Comparison of ENCODE assay signal across 23 cellular contexts in the genomic region with DNA sequence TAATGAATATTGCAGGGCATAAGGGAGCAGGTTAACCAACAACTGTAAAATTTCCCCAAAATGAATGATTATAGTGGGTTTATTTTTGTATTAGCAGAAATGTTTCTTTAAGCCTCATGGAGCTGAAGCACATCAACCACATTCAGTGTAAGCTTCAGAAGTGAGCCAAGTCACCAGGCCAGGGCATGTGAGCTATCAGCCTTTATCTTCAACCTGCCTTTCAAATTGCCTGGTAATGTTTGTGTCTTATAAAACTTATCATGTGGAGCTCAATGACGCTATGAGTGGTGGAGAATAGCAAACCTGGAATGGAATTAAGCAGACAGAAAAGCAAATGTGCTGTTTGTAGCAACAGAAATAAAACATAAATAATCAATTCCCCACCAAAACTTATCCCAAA.
DNase-seq lines count a peak whose midpoint lies in the region; ATAC-seq and TF ChIP-seq lines count a peak whose summit lies in the region.
"Had no signal": no experiment of that assay in that cellular context is flagged by ENCODE, and none has a peak within 500 bp of the region (broad histone marks: within the 10 kb centered on the region; RNA-seq: fewer than 3 reads in every experiment).

No MANE protein-coding gene starts in this region.

- ATAC-seq in heart left ventricle = peak; percentile 74 to 96 (median 86)
- no peak for ATAC-seq in GM21786 (IDR thresholded peaks at IDR 0.05; ENCODE audit: unreplicated experiment)
- no peak for ATAC-seq in HG03139 (IDR thresholded peaks at IDR 0.05; ENCODE audit: unreplicated experiment)
- ATAC-seq: GM23338 had no signal

- H3K9me3 Mint-ChIP-seq in activated naive CD4-positive, alpha-beta T cell treated with anti-CD3 and anti-CD28 coated beads for 36 hours = peaks cover 3% of the 10 kb centered on the region
- H3K9me3 Mint-ChIP-seq: CD14-positive monocyte, GM23338, H9 had no signal

- 7 to 25% (median 13%) methylated on average over 1 of the region's 1 CpG for WGBS in heart left ventricle, 4 donors

- no peak for TF ChIP-seq POLR2A in heart left ventricle (IDR thresholded peaks at IDR 0.05)

- CTCF ChIA-PET in activated naive CD4-positive, alpha-beta T cell treated with anti-CD3 and anti-CD28 coated beads for 36 hours (lab: Charles Lee) = no interaction called here

- no peak overlapping the region for H3K4me3 ChIP-seq in heart left ventricle
- H3K4me3 ChIP-seq: GM23338, MG63, PC-9 had no signal

- no peak overlapping the region for H3K27ac Mint-ChIP-seq in activated naive CD4-positive, alpha-beta T cell treated with anti-CD3 and anti-CD28 coated beads for 36 hours
- H3K27ac Mint-ChIP-seq: B cell; CD14-positive monocyte; CD8-positive, alpha-beta memory T cell; GM23338; H9 had no signal

- H3K4me1 ChIP-seq in heart left ventricle = peaks cover 0 to 7% (median 0%) of the 10 kb centered on the region in 12 donors

- no peaks in the 10 kb centered on the region for H3K36me3 ChIP-seq in heart left ventricle
- H3K36me3 ChIP-seq: MG63 had no signal

- H3K4me1 Mint-ChIP-seq in activated naive CD4-positive, alpha-beta T cell treated with anti-CD3 and anti-CD28 coated beads for 36 hours (ENCODE audit: low read depth) = no peaks in the 10 kb centered on the region
- H3K4me1 Mint-ChIP-seq: B cell; CD14-positive monocyte; CD8-positive, alpha-beta memory T cell had no signal

- intact Hi-C loops in heart left ventricle (cut with DNase I) = no loop called here
- intact Hi-C loops in activated naive CD4-positive, alpha-beta T cell treated with anti-CD3 and anti-CD28 coated beads for 36 hours (cut with micrococcal nuclease) = no loop called here

- no peaks in the 10 kb centered on the region for H3K36me3 Mint-ChIP-seq in activated naive CD4-positive, alpha-beta T cell treated with anti-CD3 and anti-CD28 coated beads for 36 hours (ENCODE audit: low read depth)
- H3K36me3 Mint-ChIP-seq: CD14-positive monocyte; CD8-positive, alpha-beta memory T cell had no signal

- H3K4me3 Mint-ChIP-seq in activated naive CD4-positive, alpha-beta T cell treated with anti-CD3 and anti-CD28 coated beads for 36 hours = no peak overlapping the region
- H3K4me3 Mint-ChIP-seq: B cell; CD14-positive monocyte; CD8-positive, alpha-beta memory T cell; GM23338; H9 had no signal

- no peaks in the 10 kb centered on the region for H3K27me3 ChIP-seq in heart left ventricle
- H3K27me3 ChIP-seq: MG63 had no signal

- H3K27me3 Mint-ChIP-seq in activated naive CD4-positive, alpha-beta T cell treated with anti-CD3 and anti-CD28 coated beads for 36 hours (ENCODE audit: low read depth) = no peaks in the 10 kb centered on the region
- H3K27me3 Mint-ChIP-seq: B cell; CD8-positive, alpha-beta memory T cell had no signal

- TF ChIP-seq CTCF in heart left ventricle (IDR thresholded peaks at IDR 0.05) = no peak

- DNase-seq in G401 (ENCODE audit: low spot score) (peak; percentile 5), OCI-M1 (lab: John Stamatoyannopoulos, UW) (peak; percentile 56), heart left ventricle (peak in 4 of 5 donors; percentile 26 to 54 (median 36)), medulla oblongata (ENCODE audit: extremely low spot score) (peak; percentile 20), NCI-H2227 treated with DMSO at 0.1 percent for 48 hours (lab: John Stamatoyannopoulos, UW) (no peak)
- DNase-seq in activated naive CD4-positive, alpha-beta T cell treated with anti-CD3 and anti-CD28 coated beads for 36 hours = no peak
- DNase-seq: CD8-positive, alpha-beta memory T cell; DMS 273 treated with DMSO at 0.1 percent for 48 hours; DMS79 treated with DMSO at 0.1 percent for 48 hours; H9; KG1; MG63; NCI-H2029 treated with DMSO at 0.1 percent for 48 hours; NCI-H226; NCI-H510A treated with DMSO at 0.1 percent for 48 hours; NK-92 treated with Interleukin-12 subunit alpha and Interleukin-12 subunit beta, amount 100 ng/mL, for 24 hours; PC-9; SHP77 had no signal

- no peaks in the 10 kb centered on the region for H3K9me3 ChIP-seq in heart left ventricle
- H3K9me3 ChIP-seq: MG63 had no signal

- in situ Hi-C loops in G401 (cut with HindIII; ENCODE audit: low sequenced_read_pairs) = no loop called here

- no peak overlapping the region for H3K27ac ChIP-seq in heart left ventricle
- H3K27ac ChIP-seq: PC-9 had no signal

Comparison
In these comparisons a context has a peak if more than half of its experiments do, and no peak if none do; other contexts are left out.
1. DNase-seq: peak in G401 (single experiment), OCI-M1 (single experiment), heart left ventricle (4 of 5) and medulla oblongata (single experiment); none in activated naive CD4-positive, alpha-beta T cell treated with anti-CD3 and anti-CD28 coated beads for 36 hours (single experiment) and NCI-H2227 treated with DMSO at 0.1 percent for 48 hours (single experiment).
2. ATAC-seq: peak in heart left ventricle (4 of 4); none in GM21786 (single experiment) and HG03139 (single experiment).